Comparison of ENCODE assay signal across 10 cellular contexts in the genomic region with DNA sequence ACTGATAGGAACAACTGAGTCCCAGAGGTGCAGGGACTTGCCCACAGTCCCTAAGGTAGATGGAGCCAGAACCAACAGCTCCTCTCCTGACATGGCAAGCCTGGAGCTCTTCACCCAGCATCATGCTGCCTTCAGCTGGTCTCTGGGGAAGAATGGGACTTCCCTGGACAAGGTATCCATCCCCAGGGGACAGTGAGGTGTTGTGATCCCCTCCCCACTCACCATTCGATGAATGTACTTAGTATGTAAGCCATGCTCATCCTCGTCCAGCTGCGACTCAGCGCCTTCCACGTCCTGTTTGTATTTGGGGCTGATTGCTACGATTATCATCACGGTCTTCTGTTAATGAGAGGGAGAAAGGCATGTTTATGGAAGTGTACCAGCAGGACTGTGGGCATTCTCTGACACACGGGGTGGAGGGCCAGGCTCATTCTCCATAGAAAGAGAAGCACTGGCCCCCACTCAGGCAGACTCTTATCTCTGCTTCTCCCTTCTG. TPM values are rescaled to one million over a fixed set of nuclear protein-coding genes. Genes with fewer than 3 reads are reported as not detected.
DNase-seq lines count a peak whose midpoint lies in the region; ATAC-seq, FAIRE-seq and TF ChIP-seq lines count a peak whose summit lies in the region.
"Had no signal": no experiment of that assay in that cellular context is flagged by ENCODE, and none has a peak within 500 bp of the region (broad histone marks: within the 10 kb centered on the region; RNA-seq: fewer than 3 reads in every experiment).

No MANE protein-coding gene starts in this region.

- H3K4me1 ChIP-seq in astrocyte (ENCODE audit: insufficient read depth, low read length): peaks cover 35% of the 10 kb centered on the region
- peaks cover 43% of the 10 kb centered on the region for H3K4me1 ChIP-seq in rectal smooth muscle tissue (ENCODE audit: control insufficient read depth, insufficient read depth, low read length)

- H3K79me2 ChIP-seq in astrocyte (ENCODE audit: insufficient read depth, low read length): peaks cover 2% of the 10 kb centered on the region

- no peaks in the 10 kb centered on the region for H3K9me3 ChIP-seq in astrocyte (ENCODE audit: insufficient read depth, low read depth, low read length)
- H3K9me3 ChIP-seq: Peyer's patch had no signal

- H3K27ac ChIP-seq in astrocyte (ENCODE audit: low read depth, low read length) (no peak overlapping the region), rectal smooth muscle tissue (ENCODE audit: low read depth, low read length) (peak overlapping the region; percentile 47)

- no peaks in the 10 kb centered on the region for H4K20me1 ChIP-seq in astrocyte (ENCODE audit: insufficient read depth, low read length)

- H3K4me1 Mint-ChIP-seq in astrocyte (ENCODE audit: low read depth, unreplicated experiment): peaks cover 33% of the 10 kb centered on the region

- peaks cover 34% of the 10 kb centered on the region for H3K36me3 Mint-ChIP-seq in astrocyte (ENCODE audit: low read depth, unreplicated experiment)

- no peaks in the 10 kb centered on the region for H3K9me3 Mint-ChIP-seq in astrocyte (ENCODE audit: unreplicated experiment)

- H3K9ac ChIP-seq in astrocyte (ENCODE audit: low read length): peak overlapping the region; percentile 25
- no peak overlapping the region for H3K9ac ChIP-seq in rectal smooth muscle tissue (ENCODE audit: low read length)

- no peak overlapping the region for H3K4me2 ChIP-seq in astrocyte (ENCODE audit: low read length)

- H3K4me3 Mint-ChIP-seq in astrocyte (ENCODE audit: unreplicated experiment): no peak overlapping the region

- H3K4me3 ChIP-seq in astrocyte (ENCODE audit: insufficient read depth, low read depth, low read length): no peak overlapping the region
- no peak overlapping the region for H3K4me3 ChIP-seq in rectal smooth muscle tissue (ENCODE audit: low read length)
- H3K4me3 ChIP-seq in H7 (ENCODE audit: insufficient read depth, low read depth, low read length): no peak overlapping the region
- H3K4me3 ChIP-seq: Peyer's patch had no signal

- DNase-seq in astrocyte (ENCODE audit: low read depth) (no peak), SW480 (ENCODE audit: low spot score) (no peak), RPMI8226 (no peak), H7 (no peak)
- DNase-seq in activated effector memory CD4-positive, alpha-beta T cell treated with anti-CD3 and anti-CD28 coated beads, Interleukin-2, amount 50 U/mL, for 16 hours: no peak
- DNase-seq: central memory CD4-positive, alpha-beta T cell had no signal

- ATAC-seq in GM19023 (IDR thresholded peaks at IDR 0.05; ENCODE audit: unreplicated experiment) (peak; percentile 14), HG03045 (IDR thresholded peaks at IDR 0.05; ENCODE audit: unreplicated experiment) (peak; percentile 14)

- no peak overlapping the region for H3K27ac Mint-ChIP-seq in astrocyte (ENCODE audit: unreplicated experiment)

- H3K27me3 ChIP-seq in astrocyte (ENCODE audit: insufficient read depth, low read length) (no peaks in the 10 kb centered on the region), rectal smooth muscle tissue (ENCODE audit: control insufficient read depth, insufficient read depth, low read length) (no peaks in the 10 kb centered on the region), H7 (ENCODE audit: control insufficient read depth, insufficient read depth, low read length) (no peaks in the 10 kb centered on the region)
- H3K27me3 ChIP-seq: Peyer's patch had no signal

- no peaks in the 10 kb centered on the region for H3K27me3 Mint-ChIP-seq in astrocyte (ENCODE audit: low read depth, unreplicated experiment)

- no peak for FAIRE-seq in astrocyte (lab: Jason Lieb, UNC)

- no peak for TF ChIP-seq CTCF in astrocyte (IDR thresholded peaks at IDR 0.05; ENCODE audit: insufficient read depth, low read depth, low read length)

- H3K36me3 ChIP-seq in astrocyte (ENCODE audit: insufficient read depth, low read length): peaks cover 20% of the 10 kb centered on the region
- peaks cover 7% of the 10 kb centered on the region for H3K36me3 ChIP-seq in rectal smooth muscle tissue (ENCODE audit: control insufficient read depth, insufficient read depth, low read length)
- H3K36me3 ChIP-seq in H7 (replicated peaks; ENCODE audit: control insufficient read depth, insufficient read depth, low read length): peaks cover 18% of the 10 kb centered on the region

- H2AFZ ChIP-seq in astrocyte (ENCODE audit: low read depth, low read length): no peak overlapping the region

RNA-seq across cellular contexts. Expression of gene TRAF3IP2, which starts 39.4 kb away (rescaled TPM):
- 17.8 and 19.0 TPM in 2 replicates for total RNA-seq in astrocyte
- total RNA-seq in H7 (2014; rRNA removed; shearing (Covaris generic)): 24.1 and 46.7 TPM in 2 replicates
